In the genomic region with DNA sequence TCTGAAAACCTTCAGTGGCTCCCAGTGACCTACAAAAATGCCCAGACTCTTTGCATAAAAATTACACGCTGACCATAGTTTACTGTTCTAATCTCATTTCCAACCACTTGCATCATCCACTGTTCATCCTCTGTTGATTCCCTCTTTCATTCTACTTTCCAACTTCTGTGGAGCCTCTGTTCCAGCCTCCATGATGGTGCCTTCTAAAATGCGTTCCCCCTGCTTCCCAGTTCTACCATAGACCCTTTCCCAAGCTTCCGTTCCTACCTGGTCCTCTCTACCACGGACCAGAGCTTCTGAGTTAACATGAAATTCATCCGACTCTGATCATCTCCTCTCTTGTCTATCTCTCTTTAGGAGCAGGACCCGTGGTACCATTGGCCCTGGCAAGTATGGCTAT, we compare ENCODE assay signal across 20 cellular contexts.
"Had no signal": no experiment of that assay in that cellular context is flagged by ENCODE, and none has a peak within 500 bp of the region (broad histone marks: within the 10 kb centered on the region; RNA-seq: fewer than 3 reads in every experiment).

No MANE protein-coding gene starts in this region.

- ATAC-seq: activated CD4-positive, CD25-positive, alpha-beta regulatory T cell treated with anti-CD3 and anti-CD28 coated beads, Interleukin-2, amount 50 U/mL, for 24 hours; activated CD8-positive, alpha-beta T cell treated with anti-CD3 and anti-CD28 coated beads, Interleukin-2, amount 10 ng/mL, durations not matched to agents 7 days and 5 days; PC-3 had no signal

- FAIRE-seq: astrocyte had no signal

- DNase-seq: activated CD4-positive, alpha-beta T cell treated with anti-CD3 and anti-CD28 coated beads for 4 hours; activated CD4-positive, alpha-beta T cell treated with anti-CD3 and anti-CD28 coated beads, Interleukin-2, amount 50 U/mL, for 4 hours; activated CD8-positive, alpha-beta memory T cell treated with anti-CD3 and anti-CD28 coated beads, Interleukin-2, amount 50 U/mL, for 48 hours; activated CD8-positive, alpha-beta T cell treated with anti-CD3 and anti-CD28 coated beads, Interleukin-2, amount 10 ng/mL, durations not matched to agents 7 days and 5 days; activated naive CD4-positive, alpha-beta T cell; activated T-cell treated with anti-CD3 and anti-CD28 coated beads, Interleukin-2, amount 50 U/mL, for 1 hour; amygdala; Karpas-422; NCI-H1105 treated with DMSO at 0.1 percent for 48 hours; NCI-H146; NCI-H2029; NCI-H2107; NCI-H2171 treated with DMSO at 0.1 percent for 48 hours; NCI-H226; NCI-H510A treated with DMSO at 0.1 percent for 48 hours; NCI-H69; PC-3; SHP77 treated with DMSO at 0.1 percent for 48 hours had no signal
